In the genomic region with DNA sequence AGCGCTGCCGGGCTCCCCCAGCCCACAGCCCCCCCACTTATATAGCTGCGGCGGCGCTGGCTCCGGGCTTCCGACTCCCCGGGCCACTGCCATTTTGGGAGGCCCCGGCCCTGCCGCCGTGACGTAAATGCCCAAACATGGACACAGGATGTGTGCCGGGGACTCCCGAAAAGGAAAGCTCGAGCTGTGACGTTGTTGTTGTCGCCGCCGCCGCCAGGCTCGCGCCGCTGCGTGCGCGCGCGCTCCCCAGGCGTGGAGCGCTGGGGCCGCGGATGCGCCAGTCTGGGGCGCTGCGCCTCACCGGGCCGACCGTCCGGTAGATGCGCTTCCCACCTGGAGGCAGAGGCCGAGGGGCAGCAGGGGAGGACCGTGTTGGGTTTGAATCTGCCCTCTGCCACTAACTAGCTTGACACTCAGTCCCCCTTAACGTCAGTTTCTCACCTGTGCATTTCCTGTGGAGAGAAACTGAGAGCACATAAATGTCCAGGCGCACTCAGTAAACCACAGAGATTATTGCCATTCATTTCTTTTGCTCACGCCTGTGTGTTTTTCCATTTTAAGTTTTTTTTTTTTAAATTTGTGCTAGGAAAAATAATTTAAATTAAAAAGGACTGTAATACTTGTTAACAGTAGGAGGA, we compare ENCODE assay signal across 1 cellular context.
A peak's percentile ranks its signal among the peaks of the same experiment; 100 is the strongest.
TF ChIP-seq lines count a peak whose summit lies in the region.

A gene (minus strand): TSS at position 15 of the 638 bp plus-strand sequence. CDS start 231 bp downstream, outside the sequence.

TF ChIP-seq in HepG2, 621 proteins besides CTCF, POLR2A, EP300 and RAD21 (continued from another document and continues in another):
- TF ChIP-seq, protein P1, sequence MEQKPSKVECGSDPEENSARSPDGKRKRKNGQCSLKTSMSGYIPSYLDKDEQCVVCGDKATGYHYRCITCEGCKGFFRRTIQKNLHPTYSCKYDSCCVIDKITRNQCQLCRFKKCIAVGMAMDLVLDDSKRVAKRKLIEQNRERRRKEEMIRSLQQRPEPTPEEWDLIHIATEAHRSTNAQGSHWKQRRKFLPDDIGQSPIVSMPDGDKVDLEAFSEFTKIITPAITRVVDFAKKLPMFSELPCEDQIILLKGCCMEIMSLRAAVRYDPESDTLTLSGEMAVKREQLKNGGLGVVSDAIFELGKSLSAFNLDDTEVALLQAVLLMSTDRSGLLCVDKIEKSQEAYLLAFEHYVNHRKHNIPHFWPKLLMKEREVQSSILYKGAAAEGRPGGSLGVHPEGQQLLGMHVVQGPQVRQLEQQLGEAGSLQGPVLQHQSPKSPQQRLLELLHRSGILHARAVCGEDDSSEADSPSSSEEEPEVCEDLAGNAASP (CRISPR knock-in tag; IDR thresholded peaks at IDR 0.05; ENCODE audit: borderline replicate concordance): no peak
- TF ChIP-seq, protein P2, sequence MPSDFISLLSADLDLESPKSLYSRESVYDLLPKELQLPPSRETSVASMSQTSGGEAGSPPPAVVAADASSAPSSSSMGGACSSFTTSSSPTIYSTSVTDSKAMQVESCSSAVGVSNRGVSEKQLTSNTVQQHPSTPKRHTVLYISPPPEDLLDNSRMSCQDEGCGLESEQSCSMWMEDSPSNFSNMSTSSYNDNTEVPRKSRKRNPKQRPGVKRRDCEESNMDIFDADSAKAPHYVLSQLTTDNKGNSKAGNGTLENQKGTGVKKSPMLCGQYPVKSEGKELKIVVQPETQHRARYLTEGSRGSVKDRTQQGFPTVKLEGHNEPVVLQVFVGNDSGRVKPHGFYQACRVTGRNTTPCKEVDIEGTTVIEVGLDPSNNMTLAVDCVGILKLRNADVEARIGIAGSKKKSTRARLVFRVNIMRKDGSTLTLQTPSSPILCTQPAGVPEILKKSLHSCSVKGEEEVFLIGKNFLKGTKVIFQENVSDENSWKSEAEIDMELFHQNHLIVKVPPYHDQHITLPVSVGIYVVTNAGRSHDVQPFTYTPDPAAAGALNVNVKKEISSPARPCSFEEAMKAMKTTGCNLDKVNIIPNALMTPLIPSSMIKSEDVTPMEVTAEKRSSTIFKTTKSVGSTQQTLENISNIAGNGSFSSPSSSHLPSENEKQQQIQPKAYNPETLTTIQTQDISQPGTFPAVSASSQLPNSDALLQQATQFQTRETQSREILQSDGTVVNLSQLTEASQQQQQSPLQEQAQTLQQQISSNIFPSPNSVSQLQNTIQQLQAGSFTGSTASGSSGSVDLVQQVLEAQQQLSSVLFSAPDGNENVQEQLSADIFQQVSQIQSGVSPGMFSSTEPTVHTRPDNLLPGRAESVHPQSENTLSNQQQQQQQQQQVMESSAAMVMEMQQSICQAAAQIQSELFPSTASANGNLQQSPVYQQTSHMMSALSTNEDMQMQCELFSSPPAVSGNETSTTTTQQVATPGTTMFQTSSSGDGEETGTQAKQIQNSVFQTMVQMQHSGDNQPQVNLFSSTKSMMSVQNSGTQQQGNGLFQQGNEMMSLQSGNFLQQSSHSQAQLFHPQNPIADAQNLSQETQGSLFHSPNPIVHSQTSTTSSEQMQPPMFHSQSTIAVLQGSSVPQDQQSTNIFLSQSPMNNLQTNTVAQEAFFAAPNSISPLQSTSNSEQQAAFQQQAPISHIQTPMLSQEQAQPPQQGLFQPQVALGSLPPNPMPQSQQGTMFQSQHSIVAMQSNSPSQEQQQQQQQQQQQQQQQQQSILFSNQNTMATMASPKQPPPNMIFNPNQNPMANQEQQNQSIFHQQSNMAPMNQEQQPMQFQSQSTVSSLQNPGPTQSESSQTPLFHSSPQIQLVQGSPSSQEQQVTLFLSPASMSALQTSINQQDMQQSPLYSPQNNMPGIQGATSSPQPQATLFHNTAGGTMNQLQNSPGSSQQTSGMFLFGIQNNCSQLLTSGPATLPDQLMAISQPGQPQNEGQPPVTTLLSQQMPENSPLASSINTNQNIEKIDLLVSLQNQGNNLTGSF (CRISPR knock-in tag; IDR thresholded peaks at IDR 0.05): no peak
- TF ChIP-seq ZNF33B (CRISPR knock-in tag; IDR thresholded peaks at IDR 0.05): no peak
- no peak for TF ChIP-seq HHEX (CRISPR knock-in tag; IDR thresholded peaks at IDR 0.05)
- TF ChIP-seq, protein P3, sequence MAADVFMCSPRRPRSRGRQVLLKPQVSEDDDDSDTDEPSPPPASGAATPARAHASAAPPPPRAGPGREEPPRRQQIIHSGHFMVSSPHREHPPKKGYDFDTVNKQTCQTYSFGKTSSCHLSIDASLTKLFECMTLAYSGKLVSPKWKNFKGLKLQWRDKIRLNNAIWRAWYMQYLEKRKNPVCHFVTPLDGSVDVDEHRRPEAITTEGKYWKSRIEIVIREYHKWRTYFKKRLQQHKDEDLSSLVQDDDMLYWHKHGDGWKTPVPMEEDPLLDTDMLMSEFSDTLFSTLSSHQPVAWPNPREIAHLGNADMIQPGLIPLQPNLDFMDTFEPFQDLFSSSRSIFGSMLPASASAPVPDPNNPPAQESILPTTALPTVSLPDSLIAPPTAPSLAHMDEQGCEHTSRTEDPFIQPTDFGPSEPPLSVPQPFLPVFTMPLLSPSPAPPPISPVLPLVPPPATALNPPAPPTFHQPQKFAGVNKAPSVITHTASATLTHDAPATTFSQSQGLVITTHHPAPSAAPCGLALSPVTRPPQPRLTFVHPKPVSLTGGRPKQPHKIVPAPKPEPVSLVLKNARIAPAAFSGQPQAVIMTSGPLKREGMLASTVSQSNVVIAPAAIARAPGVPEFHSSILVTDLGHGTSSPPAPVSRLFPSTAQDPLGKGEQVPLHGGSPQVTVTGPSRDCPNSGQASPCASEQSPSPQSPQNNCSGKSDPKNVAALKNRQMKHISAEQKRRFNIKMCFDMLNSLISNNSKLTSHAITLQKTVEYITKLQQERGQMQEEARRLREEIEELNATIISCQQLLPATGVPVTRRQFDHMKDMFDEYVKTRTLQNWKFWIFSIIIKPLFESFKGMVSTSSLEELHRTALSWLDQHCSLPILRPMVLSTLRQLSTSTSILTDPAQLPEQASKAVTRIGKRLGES (CRISPR knock-in tag; IDR thresholded peaks at IDR 0.05; ENCODE audit: borderline replicate concordance): no peak
- no peak for TF ChIP-seq PPARG (CRISPR knock-in tag; conservative IDR thresholded peaks at IDR 0.05)
- TF ChIP-seq NFYC (CRISPR knock-in tag; IDR thresholded peaks at IDR 0.05): no peak
- TF ChIP-seq, protein P4, sequence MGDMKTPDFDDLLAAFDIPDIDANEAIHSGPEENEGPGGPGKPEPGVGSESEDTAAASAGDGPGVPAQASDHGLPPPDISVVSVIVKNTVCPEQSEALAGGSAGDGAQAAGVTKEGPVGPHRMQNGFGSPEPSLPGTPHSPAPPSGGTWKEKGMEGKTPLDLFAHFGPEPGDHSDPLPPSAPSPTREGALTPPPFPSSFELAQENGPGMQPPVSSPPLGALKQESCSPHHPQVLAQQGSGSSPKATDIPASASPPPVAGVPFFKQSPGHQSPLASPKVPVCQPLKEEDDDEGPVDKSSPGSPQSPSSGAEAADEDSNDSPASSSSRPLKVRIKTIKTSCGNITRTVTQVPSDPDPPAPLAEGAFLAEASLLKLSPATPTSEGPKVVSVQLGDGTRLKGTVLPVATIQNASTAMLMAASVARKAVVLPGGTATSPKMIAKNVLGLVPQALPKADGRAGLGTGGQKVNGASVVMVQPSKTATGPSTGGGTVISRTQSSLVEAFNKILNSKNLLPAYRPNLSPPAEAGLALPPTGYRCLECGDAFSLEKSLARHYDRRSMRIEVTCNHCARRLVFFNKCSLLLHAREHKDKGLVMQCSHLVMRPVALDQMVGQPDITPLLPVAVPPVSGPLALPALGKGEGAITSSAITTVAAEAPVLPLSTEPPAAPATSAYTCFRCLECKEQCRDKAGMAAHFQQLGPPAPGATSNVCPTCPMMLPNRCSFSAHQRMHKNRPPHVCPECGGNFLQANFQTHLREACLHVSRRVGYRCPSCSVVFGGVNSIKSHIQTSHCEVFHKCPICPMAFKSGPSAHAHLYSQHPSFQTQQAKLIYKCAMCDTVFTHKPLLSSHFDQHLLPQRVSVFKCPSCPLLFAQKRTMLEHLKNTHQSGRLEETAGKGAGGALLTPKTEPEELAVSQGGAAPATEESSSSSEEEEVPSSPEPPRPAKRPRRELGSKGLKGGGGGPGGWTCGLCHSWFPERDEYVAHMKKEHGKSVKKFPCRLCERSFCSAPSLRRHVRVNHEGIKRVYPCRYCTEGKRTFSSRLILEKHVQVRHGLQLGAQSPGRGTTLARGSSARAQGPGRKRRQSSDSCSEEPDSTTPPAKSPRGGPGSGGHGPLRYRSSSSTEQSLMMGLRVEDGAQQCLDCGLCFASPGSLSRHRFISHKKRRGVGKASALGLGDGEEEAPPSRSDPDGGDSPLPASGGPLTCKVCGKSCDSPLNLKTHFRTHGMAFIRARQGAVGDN (CRISPR knock-in tag; IDR thresholded peaks at IDR 0.05): peak; percentile 48
- TF ChIP-seq ZNF367 (CRISPR knock-in tag; IDR thresholded peaks at IDR 0.05; ENCODE audit: borderline replicate concordance): no peak
- 0 out of 2 replicates have a peak, but pooled peaks have one; percentile 28 for TF ChIP-seq ARNT2 (CRISPR knock-in tag; IDR thresholded peaks at IDR 0.05; ENCODE audit: low read depth)
- TF ChIP-seq, protein P5, sequence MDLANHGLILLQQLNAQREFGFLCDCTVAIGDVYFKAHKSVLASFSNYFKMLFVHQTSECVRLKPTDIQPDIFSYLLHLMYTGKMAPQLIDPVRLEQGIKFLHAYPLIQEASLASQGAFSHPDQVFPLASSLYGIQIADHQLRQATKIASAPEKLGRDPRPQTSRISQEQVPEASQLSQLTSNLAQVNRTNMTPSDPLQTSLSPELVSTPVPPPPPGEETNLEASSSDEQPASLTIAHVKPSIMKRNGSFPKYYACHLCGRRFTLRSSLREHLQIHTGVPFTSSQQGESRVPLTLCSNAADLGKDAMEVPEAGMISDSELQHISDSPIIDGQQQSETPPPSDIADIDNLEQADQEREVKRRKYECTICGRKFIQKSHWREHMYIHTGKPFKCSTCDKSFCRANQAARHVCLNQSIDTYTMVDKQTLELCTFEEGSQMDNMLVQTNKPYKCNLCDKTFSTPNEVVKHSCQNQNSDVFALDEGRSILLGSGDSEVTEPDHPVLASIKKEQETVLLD (CRISPR knock-in tag; IDR thresholded peaks at IDR 0.05; ENCODE audit: low read depth): no peak
- no peak for TF ChIP-seq MAFF (IDR thresholded peaks at IDR 0.05; ENCODE audit: low read depth, low read length)
- TF ChIP-seq, protein P6, sequence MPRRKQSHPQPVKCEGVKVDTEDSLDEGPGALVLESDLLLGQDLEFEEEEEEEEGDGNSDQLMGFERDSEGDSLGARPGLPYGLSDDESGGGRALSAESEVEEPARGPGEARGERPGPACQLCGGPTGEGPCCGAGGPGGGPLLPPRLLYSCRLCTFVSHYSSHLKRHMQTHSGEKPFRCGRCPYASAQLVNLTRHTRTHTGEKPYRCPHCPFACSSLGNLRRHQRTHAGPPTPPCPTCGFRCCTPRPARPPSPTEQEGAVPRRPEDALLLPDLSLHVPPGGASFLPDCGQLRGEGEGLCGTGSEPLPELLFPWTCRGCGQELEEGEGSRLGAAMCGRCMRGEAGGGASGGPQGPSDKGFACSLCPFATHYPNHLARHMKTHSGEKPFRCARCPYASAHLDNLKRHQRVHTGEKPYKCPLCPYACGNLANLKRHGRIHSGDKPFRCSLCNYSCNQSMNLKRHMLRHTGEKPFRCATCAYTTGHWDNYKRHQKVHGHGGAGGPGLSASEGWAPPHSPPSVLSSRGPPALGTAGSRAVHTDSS (CRISPR knock-in tag; conservative IDR thresholded peaks at IDR 0.05): no peak
- TF ChIP-seq ZNF468 (CRISPR knock-in tag; IDR thresholded peaks at IDR 0.05): no peak
- no peak for TF ChIP-seq ZBTB7A (CRISPR knock-in tag; IDR thresholded peaks at IDR 0.05)
- TF ChIP-seq NR2C2 (CRISPR knock-in tag; IDR thresholded peaks at IDR 0.05; ENCODE audit: borderline replicate concordance): no peak
- no peak for TF ChIP-seq PHF20 (CRISPR knock-in tag; IDR thresholded peaks at IDR 0.05)
- no peak for TF ChIP-seq DNMT1 (CRISPR knock-in tag; IDR thresholded peaks at IDR 0.05)
- no peak for TF ChIP-seq RFXANK (CRISPR knock-in tag; IDR thresholded peaks at IDR 0.05)
- no peak for TF ChIP-seq NCOA5 (CRISPR knock-in tag; IDR thresholded peaks at IDR 0.05)
- no peak for TF ChIP-seq ZSCAN31 (CRISPR knock-in tag; IDR thresholded peaks at IDR 0.05; ENCODE audit: low read depth)
- TF ChIP-seq, protein P7, sequence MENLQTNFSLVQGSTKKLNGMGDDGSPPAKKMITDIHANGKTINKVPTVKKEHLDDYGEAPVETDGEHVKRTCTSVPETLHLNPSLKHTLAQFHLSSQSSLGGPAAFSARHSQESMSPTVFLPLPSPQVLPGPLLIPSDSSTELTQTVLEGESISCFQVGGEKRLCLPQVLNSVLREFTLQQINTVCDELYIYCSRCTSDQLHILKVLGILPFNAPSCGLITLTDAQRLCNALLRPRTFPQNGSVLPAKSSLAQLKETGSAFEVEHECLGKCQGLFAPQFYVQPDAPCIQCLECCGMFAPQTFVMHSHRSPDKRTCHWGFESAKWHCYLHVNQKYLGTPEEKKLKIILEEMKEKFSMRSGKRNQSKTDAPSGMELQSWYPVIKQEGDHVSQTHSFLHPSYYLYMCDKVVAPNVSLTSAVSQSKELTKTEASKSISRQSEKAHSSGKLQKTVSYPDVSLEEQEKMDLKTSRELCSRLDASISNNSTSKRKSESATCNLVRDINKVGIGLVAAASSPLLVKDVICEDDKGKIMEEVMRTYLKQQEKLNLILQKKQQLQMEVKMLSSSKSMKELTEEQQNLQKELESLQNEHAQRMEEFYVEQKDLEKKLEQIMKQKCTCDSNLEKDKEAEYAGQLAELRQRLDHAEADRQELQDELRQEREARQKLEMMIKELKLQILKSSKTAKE (CRISPR knock-in tag; IDR thresholded peaks at IDR 0.05; ENCODE audit: borderline replicate concordance): no peak
- TF ChIP-seq SRY (CRISPR knock-in tag; IDR thresholded peaks at IDR 0.05): no peak
- no peak for TF ChIP-seq MIXL1 (CRISPR knock-in tag; IDR thresholded peaks at IDR 0.05)
- TF ChIP-seq IRF2 (CRISPR knock-in tag; IDR thresholded peaks at IDR 0.05): no peak
- TF ChIP-seq, protein P8, sequence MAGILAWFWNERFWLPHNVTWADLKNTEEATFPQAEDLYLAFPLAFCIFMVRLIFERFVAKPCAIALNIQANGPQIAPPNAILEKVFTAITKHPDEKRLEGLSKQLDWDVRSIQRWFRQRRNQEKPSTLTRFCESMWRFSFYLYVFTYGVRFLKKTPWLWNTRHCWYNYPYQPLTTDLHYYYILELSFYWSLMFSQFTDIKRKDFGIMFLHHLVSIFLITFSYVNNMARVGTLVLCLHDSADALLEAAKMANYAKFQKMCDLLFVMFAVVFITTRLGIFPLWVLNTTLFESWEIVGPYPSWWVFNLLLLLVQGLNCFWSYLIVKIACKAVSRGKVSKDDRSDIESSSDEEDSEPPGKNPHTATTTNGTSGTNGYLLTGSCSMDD (CRISPR knock-in tag; IDR thresholded peaks at IDR 0.05): no peak
- TF ChIP-seq, protein P9, sequence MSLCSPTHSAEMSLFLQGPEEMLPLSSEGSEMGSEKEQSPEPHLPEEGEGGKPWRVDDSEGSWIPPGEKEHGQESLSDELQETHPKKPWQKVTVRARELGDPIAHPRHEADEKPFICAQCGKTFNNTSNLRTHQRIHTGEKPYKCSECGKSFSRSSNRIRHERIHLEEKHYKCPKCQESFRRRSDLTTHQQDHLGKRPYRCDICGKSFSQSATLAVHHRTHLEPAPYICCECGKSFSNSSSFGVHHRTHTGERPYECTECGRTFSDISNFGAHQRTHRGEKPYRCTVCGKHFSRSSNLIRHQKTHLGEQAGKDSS (CRISPR knock-in tag; IDR thresholded peaks at IDR 0.05; ENCODE audit: borderline replicate concordance, low read depth): no peak
- no peak for TF ChIP-seq GATAD2A (CRISPR knock-in tag; IDR thresholded peaks at IDR 0.05)
- TF ChIP-seq RARA (CRISPR knock-in tag; IDR thresholded peaks at IDR 0.05): no peak
- TF ChIP-seq STAT5B (CRISPR knock-in tag; IDR thresholded peaks at IDR 0.05): no peak
- 0 out of 2 replicates have a peak, but pooled peaks have one; percentile 25 for TF ChIP-seq ZNF329 (CRISPR knock-in tag; IDR thresholded peaks at IDR 0.05; ENCODE audit: low read depth)
- no peak for TF ChIP-seq ZNF577 (CRISPR knock-in tag; IDR thresholded peaks at IDR 0.05; ENCODE audit: borderline replicate concordance, low read depth)
- no peak for TF ChIP-seq CAMTA2 (CRISPR knock-in tag; IDR thresholded peaks at IDR 0.05; ENCODE audit: borderline replicate concordance)
